Comparison of ENCODE assay signal across 1 cellular context in genomic region chr3:188746291-188746783, GRCh38.
TF ChIP-seq lines count a peak whose summit lies in the region.

No MANE protein-coding gene starts in this region.

TF ChIP-seq in HepG2, 621 proteins besides CTCF, POLR2A, EP300 and RAD21 (continued from another document and continues in another):
- peak; percentile 42; the same call in 1 of the 2 replicates for TF ChIP-seq ZNF574 (CRISPR knock-in tag; IDR thresholded peaks at IDR 0.05)
- peak; percentile 85; the same call in 1 of the 2 replicates for TF ChIP-seq MEIS1 (CRISPR knock-in tag; IDR thresholded peaks at IDR 0.05; ENCODE audit: borderline replicate concordance)
- TF ChIP-seq ZNF513 (CRISPR knock-in tag; conservative IDR thresholded peaks at IDR 0.05): no peak
- TF ChIP-seq SIX4 (CRISPR knock-in tag; IDR thresholded peaks at IDR 0.05): peak; percentile 88
- peak; percentile 64; the same call in 1 of the 2 replicates for TF ChIP-seq ZNF256 (CRISPR knock-in tag; conservative IDR thresholded peaks at IDR 0.05)
- TF ChIP-seq ISX (CRISPR knock-in tag; conservative IDR thresholded peaks at IDR 0.05): 0 out of 2 replicates have a peak, but pooled peaks have one; percentile 70
- no peak for TF ChIP-seq ZNF318 (CRISPR knock-in tag; IDR thresholded peaks at IDR 0.05)
- TF ChIP-seq BRD4 (CRISPR knock-in tag; IDR thresholded peaks at IDR 0.05): peak; percentile 97
- peak; percentile 74; the same call in 1 of the 2 replicates for TF ChIP-seq RFXANK (CRISPR knock-in tag; IDR thresholded peaks at IDR 0.05)
- TF ChIP-seq ZNF629 (CRISPR knock-in tag; conservative IDR thresholded peaks at IDR 0.05): peak; percentile 35; the same call in 1 of the 2 replicates
- TF ChIP-seq ZBTB34 (CRISPR knock-in tag; IDR thresholded peaks at IDR 0.05): no peak
- peak; percentile 73 for TF ChIP-seq SAP130 (CRISPR knock-in tag; IDR thresholded peaks at IDR 0.05; ENCODE audit: low read depth)
- no peak for TF ChIP-seq GTF2F1 (IDR thresholded peaks at IDR 0.05; ENCODE audit: low read length)
- no peak for TF ChIP-seq ZNF18 (CRISPR knock-in tag; IDR thresholded peaks at IDR 0.05; ENCODE audit: insufficient replicate concordance)
- peak; percentile 78 for TF ChIP-seq YY1 (IDR thresholded peaks at IDR 0.05; ENCODE audit: insufficient read depth, insufficient replicate concordance, low read depth, low read length)
- TF ChIP-seq CEBPG (CRISPR knock-in tag; IDR thresholded peaks at IDR 0.05): peak; percentile 99
- peak; percentile 94 for TF ChIP-seq HDAC1 (CRISPR knock-in tag; IDR thresholded peaks at IDR 0.05)
- no peak for TF ChIP-seq ZNF296 (CRISPR knock-in tag; conservative IDR thresholded peaks at IDR 0.05)
- no peak for TF ChIP-seq TRAFD1 (CRISPR knock-in tag; IDR thresholded peaks at IDR 0.05; ENCODE audit: borderline replicate concordance)
- TF ChIP-seq JDP2 (CRISPR knock-in tag; IDR thresholded peaks at IDR 0.05; ENCODE audit: borderline replicate concordance): no peak; the same call in 1 of the 2 replicates
- peak; percentile 71 for TF ChIP-seq MAX (IDR thresholded peaks at IDR 0.05)
- no peak for TF ChIP-seq REXO4 (CRISPR knock-in tag; IDR thresholded peaks at IDR 0.05; ENCODE audit: borderline replicate concordance)
- TF ChIP-seq ZBTB49 (CRISPR knock-in tag; IDR thresholded peaks at IDR 0.05; ENCODE audit: borderline replicate concordance): no peak
- TF ChIP-seq TFE3 (CRISPR knock-in tag; IDR thresholded peaks at IDR 0.05): peak; percentile 84
- peak; percentile 72; the same call in 1 of the 2 replicates for TF ChIP-seq KLF12 (CRISPR knock-in tag; IDR thresholded peaks at IDR 0.05; ENCODE audit: borderline replicate concordance)
- TF ChIP-seq ERF (CRISPR knock-in tag; IDR thresholded peaks at IDR 0.05): peak; percentile 86
